In genomic region chr1:207827488-207827830, GRCh38 we compare ENCODE assay signal across 8 cellular contexts.
DNase-seq lines count a peak whose midpoint lies in the region; ATAC-seq and TF ChIP-seq lines count a peak whose summit lies in the region.
"Had no signal": no experiment of that assay in that cellular context is flagged by ENCODE, and none has a peak within 500 bp of the region (broad histone marks: within the 10 kb centered on the region; RNA-seq: fewer than 3 reads in every experiment).

No MANE protein-coding gene starts in this region.

- no peaks in the 10 kb centered on the region for H3K9me2 ChIP-seq in hepatocyte (replicated peaks; ENCODE audit: insufficient read depth)

- H3K4me2 ChIP-seq in hepatocyte = no peak overlapping the region
- H3K4me2 ChIP-seq in osteoblast (ENCODE audit: insufficient read depth, low read length) = no peak overlapping the region

- POLR2A ChIA-PET in Caco-2 (lab: Charles Lee) = interaction anchor here (0.7 to 1.8 kb wide), 5 partner anchors 42 to 136 kb away, joined by 3 to 13 read pairs (median 5); no protein-coding TSS in a partner anchor
- POLR2A ChIA-PET in activated B cell treated with CpG ODN at 0.5 μM for 24 hours (lab: Charles Lee) = interaction anchor here (0.8 to 13.1 kb wide), 3 partner anchors 11 to 42 kb away, joined by 3 to 547 read pairs (median 3); no protein-coding TSS in a partner anchor

- TF ChIP-seq CTCF in Caco-2 (IDR thresholded peaks at IDR 0.05; ENCODE audit: insufficient read depth in 1 of 2, low read depth in 1 of 2, low read length in 1 of 2, severe bottlenecking in 1 of 2, unreplicated experiment in 1 of 2) = no peak
- TF ChIP-seq CTCF in activated B cell treated with CpG ODN at 0.5 μM for 24 hours (IDR thresholded peaks at IDR 0.05) = no peak
- TF ChIP-seq CTCF in hepatocyte (IDR thresholded peaks at IDR 0.05; ENCODE audit: poor library complexity) = no peak
- TF ChIP-seq CTCF in osteoblast (IDR thresholded peaks at IDR 0.05; ENCODE audit: extremely low read depth, low read depth, low read length) = no peak

- peak in 1 of 2 experiments; percentile 6 for DNase-seq in Caco-2
- DNase-seq in activated B cell treated with CpG ODN at 0.5 μM for 24 hours = no peak
- no peak for DNase-seq in hepatocyte (ENCODE audit: low spot score)
- no peak for DNase-seq in osteoblast (ENCODE audit: insufficient read length, low spot score, missing footprints)
- DNase-seq: NCI-H82 had no signal

- peak overlapping the region; percentile 79 for H3K4me3 Mint-ChIP-seq in Caco-2 (ENCODE audit: unreplicated experiment)
- H3K4me3 Mint-ChIP-seq in activated B cell treated with CpG ODN at 0.5 μM for 24 hours = no peak overlapping the region

- H3K36me3 Mint-ChIP-seq in Caco-2 (ENCODE audit: insufficient read depth, unreplicated experiment) = peaks cover 22% of the 10 kb centered on the region
- H3K36me3 Mint-ChIP-seq in activated B cell treated with CpG ODN at 0.5 μM for 24 hours (ENCODE audit: low read depth) = peaks cover 13% of the 10 kb centered on the region

- BruUV-seq in Caco-2 (replicated peaks; lab: Mats Ljungman, UMichigan) = no TSS peak

- ATAC-seq in activated B cell treated with CpG ODN at 0.5 μM for 24 hours (ENCODE audit: low read depth) (no peak), HG03378 (IDR thresholded peaks at IDR 0.05; ENCODE audit: unreplicated experiment) (no peak), HG02759 (IDR thresholded peaks at IDR 0.05; ENCODE audit: unreplicated experiment) (no peak)

- no peaks in the 10 kb centered on the region for H3K36me3 ChIP-seq in Caco-2 (ENCODE audit: control insufficient read depth, insufficient read depth, low read length)
- no peaks in the 10 kb centered on the region for H3K36me3 ChIP-seq in hepatocyte (replicated peaks; ENCODE audit: insufficient read depth, low read depth)
- H3K36me3 ChIP-seq in osteoblast (ENCODE audit: insufficient read depth, low read length) = no peaks in the 10 kb centered on the region

- H3K9me3 Mint-ChIP-seq in Caco-2 (ENCODE audit: unreplicated experiment) (no peaks in the 10 kb centered on the region), activated B cell treated with CpG ODN at 0.5 μM for 24 hours (no peaks in the 10 kb centered on the region)

- no peaks in the 10 kb centered on the region for H4K20me1 ChIP-seq in hepatocyte (ENCODE audit: insufficient read depth, poor library complexity, severe bottlenecking)
- H4K20me1 ChIP-seq in osteoblast (ENCODE audit: insufficient read depth, low read length) = peaks cover 2% of the 10 kb centered on the region

- H3K27ac ChIP-seq in hepatocyte (peak overlapping the region; percentile 93), skin epidermis (peak overlapping the region in 15 of 21 experiments; percentile 28 to 93 (median 85)), osteoblast (ENCODE audit: low read depth, low read length) (no peak overlapping the region)

- H3K79me2 ChIP-seq in hepatocyte (peaks cover 35% of the 10 kb centered on the region), osteoblast (ENCODE audit: insufficient read depth, low read length) (peaks cover 57% of the 10 kb centered on the region)

- CTCF ChIA-PET in Caco-2 (lab: Charles Lee) (interaction anchor here (0.7 to 4.9 kb wide), 6 partner anchors 16 to 136 kb away, joined by 3 to 47 read pairs (median 10); no protein-coding TSS in a partner anchor), activated B cell treated with CpG ODN at 0.5 μM for 24 hours (lab: Charles Lee) (interaction anchor here (0.9 to 15.6 kb wide), 9 partner anchors 16 to 137 kb away, joined by 3 to 397 read pairs (median 6); no protein-coding TSS in a partner anchor)

- intact Hi-C loops in Caco-2 (cut with micrococcal nuclease; ENCODE audit: unreplicated experiment) (loop anchor here (2.0 kb wide), 1 partner anchor 15 kb away; no protein-coding TSS in a partner anchor), activated B cell treated with CpG ODN at 0.5 μM for 24 hours (cut with micrococcal nuclease) (loop anchor here (10.0 kb wide), 2 partner anchors 413 to 903 kb away; partner anchors contain the start of gene FCMR)

- H2AFZ ChIP-seq in hepatocyte (no peak overlapping the region), osteoblast (ENCODE audit: low read length) (no peak overlapping the region)

- no peak overlapping the region for H3K4me3 ChIP-seq in Caco-2 (ENCODE audit: low read depth, low read length)
- H3K4me3 ChIP-seq in hepatocyte = no peak overlapping the region
- no peak overlapping the region for H3K4me3 ChIP-seq in skin epidermis
- no peak overlapping the region for H3K4me3 ChIP-seq in osteoblast (ENCODE audit: insufficient read depth, low read length)

- H3K4me1 Mint-ChIP-seq in Caco-2 (ENCODE audit: low read depth, unreplicated experiment) = peaks cover 48% of the 10 kb centered on the region
- peaks cover 95% of the 10 kb centered on the region for H3K4me1 Mint-ChIP-seq in activated B cell treated with CpG ODN at 0.5 μM for 24 hours

- H3K4me1 ChIP-seq in Caco-2 = peaks cover 40% of the 10 kb centered on the region
- peaks cover 44% of the 10 kb centered on the region for H3K4me1 ChIP-seq in hepatocyte (ENCODE audit: insufficient read depth)
- H3K4me1 ChIP-seq in osteoblast (ENCODE audit: insufficient read depth, low read length) = peaks cover 36% of the 10 kb centered on the region

- WGBS in hepatocyte (ENCODE audit: low lambda C conversion rate, missing lambda C conversion rate) = 98% methylated on average over 2 of the region's 2 CpGs

- peak overlapping the region; percentile 81 for H3K27ac Mint-ChIP-seq in Caco-2 (ENCODE audit: unreplicated experiment)
- H3K27ac Mint-ChIP-seq in activated B cell treated with CpG ODN at 0.5 μM for 24 hours = peak overlapping the region; percentile 93

- H3K27me3 ChIP-seq in Caco-2 (replicated peaks; ENCODE audit: control insufficient read depth, insufficient read depth, low read length) (no peaks in the 10 kb centered on the region), hepatocyte (no peaks in the 10 kb centered on the region), osteoblast (ENCODE audit: insufficient read depth, low read length) (no peaks in the 10 kb centered on the region)

- H3K27me3 Mint-ChIP-seq in Caco-2 (ENCODE audit: insufficient read depth, unreplicated experiment) = no peaks in the 10 kb centered on the region
- H3K27me3 Mint-ChIP-seq in activated B cell treated with CpG ODN at 0.5 μM for 24 hours = peaks cover 2% of the 10 kb centered on the region

- no peaks in the 10 kb centered on the region for H3K9me3 ChIP-seq in Caco-2
- no peaks in the 10 kb centered on the region for H3K9me3 ChIP-seq in hepatocyte (ENCODE audit: low read depth)
- H3K9me3 ChIP-seq in osteoblast (ENCODE audit: low read depth, low read length) = no peaks in the 10 kb centered on the region
